In the genomic region with DNA sequence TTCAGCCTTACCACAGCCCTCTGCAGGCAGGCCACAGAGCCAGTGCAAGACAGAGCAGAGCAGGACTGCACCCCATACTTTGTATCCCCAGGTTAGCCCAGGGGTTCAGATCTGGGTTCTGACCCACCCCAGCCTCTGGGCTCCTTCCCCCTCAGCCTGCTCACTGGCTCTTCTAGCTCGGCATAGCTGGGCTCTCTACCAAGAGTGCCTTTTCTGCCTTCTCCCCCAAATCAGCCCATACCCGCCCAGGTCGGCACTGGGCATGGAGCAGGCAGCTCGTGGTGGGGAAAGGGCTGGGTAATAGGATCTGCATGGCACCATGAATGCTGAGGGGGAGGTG, we compare ENCODE assay signal across 11 cellular contexts. TPM values are rescaled to one million over a fixed set of nuclear protein-coding genes. Genes with fewer than 3 reads are reported as not detected.
DNase-seq lines count a peak whose midpoint lies in the region; ATAC-seq and TF ChIP-seq lines count a peak whose summit lies in the region.
"Had no signal": no experiment of that assay in that cellular context is flagged by ENCODE, and none has a peak within 500 bp of the region (broad histone marks: within the 10 kb centered on the region; RNA-seq: fewer than 3 reads in every experiment).

No MANE protein-coding gene starts in this region.

- H3K27me3 Mint-ChIP-seq in activated T-cell treated with anti-CD3 and anti-CD28 coated beads, Interleukin-2, amount 50 U/mL, for 24 hours, result no peaks in the 10 kb centered on the region
- H3K27me3 Mint-ChIP-seq in activated CD8-positive, alpha-beta T cell treated with anti-CD3 and anti-CD28 coated beads, Interleukin-2, amount 10 ng/mL, durations not matched to agents 7 days and 5 days (ENCODE audit: low read depth), result no peaks in the 10 kb centered on the region

- no peak for DNase-seq in activated T-cell treated with anti-CD3 and anti-CD28 coated beads, Interleukin-2, amount 50 U/mL, for 24 hours
- DNase-seq in activated T-cell treated with anti-CD3 and anti-CD28 coated beads for 4 hours (no peak), lower lobe of right lung (no peak), germinal center (ENCODE audit: low spot score) (no peak), CD1c-positive myeloid dendritic cell (ENCODE audit: extremely low spot score) (no peak)
- DNase-seq in activated CD8-positive, alpha-beta T cell treated with anti-CD3 and anti-CD28 coated beads, Interleukin-2, amount 10 ng/mL, durations not matched to agents 7 days and 5 days, result no peak
- DNase-seq: effector memory CD4-positive, alpha-beta T cell; PC-9 had no signal

- peaks cover 41% of the 10 kb centered on the region for H3K36me3 Mint-ChIP-seq in activated T-cell treated with anti-CD3 and anti-CD28 coated beads, Interleukin-2, amount 50 U/mL, for 24 hours (ENCODE audit: low read depth)
- H3K36me3 Mint-ChIP-seq in activated CD8-positive, alpha-beta T cell treated with anti-CD3 and anti-CD28 coated beads, Interleukin-2, amount 10 ng/mL, durations not matched to agents 7 days and 5 days (ENCODE audit: low read depth), result peaks cover 13% of the 10 kb centered on the region

- H3K27ac ChIP-seq in lower lobe of right lung (peak overlapping the region; percentile 81), thymus (ENCODE audit: low read depth) (peak overlapping the region; percentile 77)
- H3K27ac ChIP-seq: KMS-11, PC-9 had no signal

- H3K4me3 Mint-ChIP-seq in activated T-cell treated with anti-CD3 and anti-CD28 coated beads, Interleukin-2, amount 50 U/mL, for 24 hours, result peak overlapping the region; percentile 35
- H3K4me3 Mint-ChIP-seq in activated CD8-positive, alpha-beta T cell treated with anti-CD3 and anti-CD28 coated beads, Interleukin-2, amount 10 ng/mL, durations not matched to agents 7 days and 5 days, result peak overlapping the region; percentile 65

- H3K27me3 ChIP-seq in lower lobe of right lung (ENCODE audit: low read depth), result no peaks in the 10 kb centered on the region
- H3K27me3 ChIP-seq in thymus (ENCODE audit: control insufficient read depth, insufficient read depth), result no peaks in the 10 kb centered on the region

- H3K4me1 ChIP-seq in lower lobe of right lung, result peaks cover 98% of the 10 kb centered on the region
- peaks cover 44% of the 10 kb centered on the region for H3K4me1 ChIP-seq in thymus (ENCODE audit: control insufficient read depth, insufficient read depth, low read length)

- ATAC-seq in activated CD8-positive, alpha-beta T cell treated with anti-CD3 and anti-CD28 coated beads, Interleukin-2, amount 10 ng/mL, durations not matched to agents 7 days and 5 days, result peak; percentile 8
- ATAC-seq in lower lobe of right lung, result no peak
- ATAC-seq in HG03521 (IDR thresholded peaks at IDR 0.05; ENCODE audit: unreplicated experiment), result no peak

- H3K4me1 Mint-ChIP-seq in activated T-cell treated with anti-CD3 and anti-CD28 coated beads, Interleukin-2, amount 50 U/mL, for 24 hours (ENCODE audit: low read depth), result peaks cover 77% of the 10 kb centered on the region
- H3K4me1 Mint-ChIP-seq in activated CD8-positive, alpha-beta T cell treated with anti-CD3 and anti-CD28 coated beads, Interleukin-2, amount 10 ng/mL, durations not matched to agents 7 days and 5 days (ENCODE audit: low read depth), result peaks cover 88% of the 10 kb centered on the region

- no peaks in the 10 kb centered on the region for H3K9me3 Mint-ChIP-seq in activated T-cell treated with anti-CD3 and anti-CD28 coated beads, Interleukin-2, amount 50 U/mL, for 24 hours
- no peaks in the 10 kb centered on the region for H3K9me3 Mint-ChIP-seq in activated CD8-positive, alpha-beta T cell treated with anti-CD3 and anti-CD28 coated beads, Interleukin-2, amount 10 ng/mL, durations not matched to agents 7 days and 5 days (ENCODE audit: insufficient read depth)

- no peaks in the 10 kb centered on the region for H3K9me3 ChIP-seq in lower lobe of right lung
- no peaks in the 10 kb centered on the region for H3K9me3 ChIP-seq in thymus (ENCODE audit: control insufficient read depth)

- TF ChIP-seq CTCF in lower lobe of right lung (IDR thresholded peaks at IDR 0.05), result no peak

- CTCF ChIA-PET in activated CD8-positive, alpha-beta T cell treated with anti-CD3 and anti-CD28 coated beads, Interleukin-2, amount 10 ng/mL, durations not matched to agents 7 days and 5 days (lab: Charles Lee), result interaction anchor here (1.1 to 9.1 kb wide), 10 partner anchors 8 to 277 kb away, joined by 3 to 75 read pairs (median 5); partner anchors contain the start of genes ARHGEF17 and RELT

- WGBS in thymus, result 36% methylated on average over 4 of the region's 4 CpGs

- POLR2A ChIA-PET in activated CD8-positive, alpha-beta T cell treated with anti-CD3 and anti-CD28 coated beads, Interleukin-2, amount 10 ng/mL, durations not matched to agents 7 days and 5 days (lab: Charles Lee), result interaction anchor here (0.7 to 1.4 kb wide), 2 partner anchors 7 to 38 kb away, joined by 3 read pairs; no protein-coding TSS in a partner anchor

- intact Hi-C loops in lower lobe of right lung (cut with DNase I), result no loop called here

- H3K4me3 ChIP-seq in lower lobe of right lung, result no peak overlapping the region
- H3K4me3 ChIP-seq in thymus (ENCODE audit: low read length), result no peak overlapping the region
- H3K4me3 ChIP-seq: PC-9 had no signal

- H3K36me3 ChIP-seq in lower lobe of right lung (no peaks in the 10 kb centered on the region), thymus (ENCODE audit: control insufficient read depth, insufficient read depth) (no peaks in the 10 kb centered on the region)

- H3K27ac Mint-ChIP-seq in activated T-cell treated with anti-CD3 and anti-CD28 coated beads, Interleukin-2, amount 50 U/mL, for 24 hours, result peak overlapping the region; percentile 84
- H3K27ac Mint-ChIP-seq in activated CD8-positive, alpha-beta T cell treated with anti-CD3 and anti-CD28 coated beads, Interleukin-2, amount 10 ng/mL, durations not matched to agents 7 days and 5 days, result peak overlapping the region; percentile 94

RNA-seq across cellular contexts. Expression of gene RELT, which starts 8.3 kb away (rescaled TPM):
- 10 to 100 TPM; 28.6 to 33.2 TPM for total RNA-seq in activated CD8-positive, alpha-beta T cell treated with anti-CD3 and anti-CD28 coated beads, Interleukin-2, amount 10 ng/mL, durations not matched to agents 7 days and 5 days
- total RNA-seq in lower lobe of right lung, result 15.4 TPM
- 9.9 TPM for polyA plus RNA-seq in thymus
